In the genomic region with DNA sequence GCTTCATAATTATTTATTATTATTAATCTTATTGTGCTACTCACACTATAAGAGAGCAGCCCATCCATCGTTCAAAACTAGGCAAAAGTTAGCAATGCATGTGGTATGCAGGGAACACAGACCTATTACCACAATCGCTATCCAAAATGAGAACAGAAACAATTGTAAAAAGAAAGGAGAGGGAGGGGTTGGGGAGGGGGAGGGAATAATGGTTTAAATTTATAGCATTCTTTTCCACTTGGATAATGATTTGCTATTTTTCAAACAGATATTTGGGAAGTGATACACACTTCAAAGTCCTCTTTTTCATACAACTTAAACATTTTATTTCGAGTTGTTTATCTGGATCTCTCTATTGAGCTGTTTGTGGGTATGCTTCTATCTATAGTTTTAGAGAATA, we compare ENCODE assay signal across 31 cellular contexts.
DNase-seq lines count a peak whose midpoint lies in the region; ATAC-seq, FAIRE-seq and TF ChIP-seq lines count a peak whose summit lies in the region.
"Had no signal": no experiment of that assay in that cellular context is flagged by ENCODE, and none has a peak within 500 bp of the region (broad histone marks: within the 10 kb centered on the region; RNA-seq: fewer than 3 reads in every experiment).

No MANE protein-coding gene starts in this region.

- H3K4me2 ChIP-seq in K562 (ENCODE audit: insufficient read depth, low read length): no peak overlapping the region

- H3K4me1 ChIP-seq in K562 (replicated peaks in 1 of 2; ENCODE audit: control insufficient read depth in 2 of 2, insufficient read depth in 2 of 2, low read length in 2 of 2): no peaks in the 10 kb centered on the region
- H3K4me1 ChIP-seq: colonic mucosa, gastrocnemius medialis had no signal

- no peak for TF ChIP-seq EP300 in K562 (IDR thresholded peaks at IDR 0.05; ENCODE audit: low read length)

- no peaks in the 10 kb centered on the region for H3K9me3 ChIP-seq in K562 (replicated peaks; ENCODE audit: control insufficient read depth, insufficient read depth, low read depth, low read length)
- H3K9me3 ChIP-seq: colonic mucosa, gastrocnemius medialis, tibial nerve had no signal

- no peak for FAIRE-seq in RCC 7860 (lab: Jason Lieb, UNC)
- FAIRE-seq in K562 (lab: Jason Lieb, UNC): no peak
- FAIRE-seq: A204.1, bronchial epithelial cell, H54, islet of Langerhans, small intestine had no signal

- H3K27me3 ChIP-seq in BJ (ENCODE audit: control insufficient read depth, insufficient read depth, low read length) (no peaks in the 10 kb centered on the region), K562 (ENCODE audit: control insufficient read depth in 2 of 2, insufficient read depth in 2 of 2, low read length in 2 of 2) (peaks cover 4 to 9% of the 10 kb centered on the region in 2 experiments; a peak in 3 of 5 replicates)
- H3K27me3 ChIP-seq: colonic mucosa, gastrocnemius medialis, tibial nerve had no signal

- POLR2A ChIA-PET in BJ (lab: Charles Lee) (no interaction called here), K562 (lab: Yijun Ruan, JAX) (no interaction called here)

- no peaks in the 10 kb centered on the region for H3K36me3 ChIP-seq in BJ (ENCODE audit: control insufficient read depth, insufficient read depth, low read length)
- no peaks in the 10 kb centered on the region for H3K36me3 ChIP-seq in K562 (ENCODE audit: control insufficient read depth, insufficient read depth, low read length)
- H3K36me3 ChIP-seq: colonic mucosa, gastrocnemius medialis, tibial nerve had no signal

- intact Hi-C loops in K562 (cut with micrococcal nuclease): no loop called here

- H3K9me1 ChIP-seq in K562 (ENCODE audit: control insufficient read depth, insufficient read depth, low read length): no peaks in the 10 kb centered on the region

- CTCF ChIA-PET in BJ (lab: Yijun Ruan, JAX): no interaction called here
- CTCF ChIA-PET in K562 (lab: Yijun Ruan, JAX; ENCODE audit: low intra/inter-chr PET ratio): no interaction called here

- ATAC-seq in K562 (no peak), GM19455 (IDR thresholded peaks at IDR 0.05; ENCODE audit: unreplicated experiment) (no peak)
- ATAC-seq: effector memory CD8-positive, alpha-beta T cell; gastrocnemius medialis; naive thymus-derived CD8-positive, alpha-beta T cell had no signal

- H3K79me2 ChIP-seq in K562 (ENCODE audit: control insufficient read depth, insufficient read depth, low read length): no peaks in the 10 kb centered on the region

- WGBS in K562 (ENCODE audit: insufficient coverage, low coverage, missing lambda C conversion rate): 0% methylated on average over 2 of the region's 3 CpGs

- DNase-seq in BJ (ENCODE audit: low read depth): peak; percentile 8
- peak; percentile 18 for DNase-seq in RCC 7860 (ENCODE audit: low spot score)
- no peak for DNase-seq in K562 (ENCODE audit: extremely low read depth in 1 of 4, low spot score in 3 of 4)
- peak; percentile 46 for DNase-seq in kidney glomerular epithelial cell (lab: John Stamatoyannopoulos, UW)
- no peak for DNase-seq in stimulated activated CD4-positive, alpha-beta T cell treated with anti-CD3 and anti-CD28 coated beads, Interleukin-15, amount 100 ng/mL, for 24 hours
- DNase-seq in stimulated activated CD4-positive, alpha-beta T cell treated with anti-CD3 and anti-CD28 coated beads, Interleukin-1b, Interleukin-23, amount 100 ng/mL, for 48 hours: no peak
- no peak for DNase-seq in Ammon's horn (ENCODE audit: low spot score)
- DNase-seq: activated CD4-positive, alpha-beta T cell treated with anti-CD3 and anti-CD28 coated beads, Interleukin-2, amount 50 U/mL, for 1 hour; activated T-cell treated with anti-CD3 and anti-CD28 coated beads, Interleukin-2, amount 50 U/mL, for 48 hours; AML-193; colonic mucosa; DMS153; effector memory CD8-positive, alpha-beta T cell; gastrocnemius medialis; GDM1; hypothalamus; naive thymus-derived CD8-positive, alpha-beta T cell; NCI-H1105; NCI-H2029; NCI-H524 treated with DMSO at 0.1 percent for 48 hours; occipital lobe; small intestine; stimulated activated CD4-positive, alpha-beta T cell treated with anti-CD3 and anti-CD28 coated beads, Interleukin-2, amount 100 ng/mL, for 24 hours; T-helper 9 cell had no signal

- TF ChIP-seq CTCF in BJ (IDR thresholded peaks at IDR 0.05; ENCODE audit: insufficient read depth, low read depth, low read length) (no peak), K562 (IDR thresholded peaks at IDR 0.05 in 2 of 3, conservative IDR thresholded peaks at IDR 0.05 in 1 of 3; ENCODE audit: insufficient read depth in 2 of 3, low read depth in 1 of 3, low read length in 3 of 3) (no peak)

- in situ Hi-C loops in K562 (cut with MboI): no loop called here

- no peak overlapping the region for H2AFZ ChIP-seq in K562 (ENCODE audit: low read depth, low read length)

- H4K20me1 ChIP-seq in K562 (replicated peaks; ENCODE audit: control insufficient read depth, insufficient read depth, low read length): no peaks in the 10 kb centered on the region

- BruUV-seq in K562 (replicated peaks; lab: Mats Ljungman, UMichigan): no TSS peak

- H3K27ac ChIP-seq in K562 (ENCODE audit: extremely low read depth, low read depth, low read length): no peak overlapping the region
- H3K27ac ChIP-seq: colonic mucosa, gastrocnemius medialis, RWPE1 had no signal

- TF ChIP-seq POLR2A in K562 (conservative IDR thresholded peaks at IDR 0.05): no peak

- H3K4me3 ChIP-seq in BJ (ENCODE audit: low read depth, low read length) (no peak overlapping the region), K562 (no peak overlapping the region)
- H3K4me3 ChIP-seq: colonic mucosa, gastrocnemius medialis, tibial nerve had no signal

- H3K9ac ChIP-seq in K562 (ENCODE audit: insufficient read depth in 1 of 2, low read depth in 2 of 2, low read length in 2 of 2): no peak overlapping the region

- no peak for TF ChIP-seq RAD21 in K562 (CRISPR knock-in tag; conservative IDR thresholded peaks at IDR 0.05 in 1 of 2, IDR thresholded peaks at IDR 0.05 in 1 of 2)

TF ChIP-seq in K562, 482 proteins besides CTCF, POLR2A, EP300 and RAD21:
- TF ChIP-seq HNRNPK (IDR thresholded peaks at IDR 0.05; ENCODE audit: low read depth, low read length, poor library complexity, severe bottlenecking) (peak; percentile 79), SREBF2 (CRISPR knock-in tag; IDR thresholded peaks at IDR 0.05) (no peak)

Comparison
In these comparisons a context has a peak if more than half of its experiments do, and no peak if none do; other contexts are left out.
1. DNase-seq: peak in BJ (single experiment), RCC 7860 (single experiment) and kidney glomerular epithelial cell (single experiment); none in K562 (0 of 4), stimulated activated CD4-positive, alpha-beta T cell treated with anti-CD3 and anti-CD28 coated beads, Interleukin-15, amount 100 ng/mL, for 24 hours (single experiment), stimulated activated CD4-positive, alpha-beta T cell treated with anti-CD3 and anti-CD28 coated beads, Interleukin-1b, Interleukin-23, amount 100 ng/mL, for 48 hours (single experiment) and Ammon's horn (single experiment).